ENCODE assay signal across 19 cellular contexts in the genomic region with DNA sequence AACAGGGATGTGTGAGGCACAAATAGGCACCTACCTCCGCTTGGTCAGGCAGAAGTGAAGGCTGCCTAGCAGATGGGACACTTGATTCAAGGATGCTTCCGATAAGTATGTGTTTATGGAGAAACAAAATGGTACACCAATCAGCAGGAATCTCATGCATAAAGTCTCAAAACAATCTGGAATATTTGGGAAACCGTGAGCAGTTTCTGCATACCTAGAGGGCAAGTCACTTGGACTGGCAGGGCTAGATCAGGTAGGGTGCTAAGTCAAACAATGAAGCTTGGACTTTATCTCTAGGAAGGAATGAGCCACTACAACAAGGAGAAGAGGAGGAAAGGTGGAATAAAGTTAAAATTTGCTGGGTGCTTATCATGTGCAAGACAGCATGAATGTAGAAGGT.
"Had no signal": no experiment of that assay in that cellular context is flagged by ENCODE, and none has a peak within 500 bp of the region (broad histone marks: within the 10 kb centered on the region; RNA-seq: fewer than 3 reads in every experiment).

No MANE protein-coding gene starts in this region.

- H3K4me3 ChIP-seq: esophagus muscularis mucosa, gastroesophageal sphincter, lung, psoas muscle, spleen, testis, transverse colon had no signal

- H3K36me3 ChIP-seq: esophagus muscularis mucosa, gastroesophageal sphincter, spleen, transverse colon had no signal

- H3K27ac Mint-ChIP-seq: natural killer cell treated with Interleukin-12 subunit alpha and Interleukin-12 subunit beta and Interleukin-15 and Interleukin-18, amount 100 ng/mL, for 72 hours; stimulated activated naive B cell treated with anti-CD40 and anti-IgM and Interleukin-4, amounts not matched to agents 10 μg/mL and 1 μg/mL and 100 μg/mL, for 72 hours; stimulated activated naive CD8-positive, alpha-beta T cell treated with anti-CD3 and anti-CD28 coated beads, Interleukin-15, amount 100 ng/mL, for 72 hours had no signal

- DNase-seq: effector memory CD4-positive, alpha-beta T cell; immature natural killer cell; left colon; left ventricle myocardium superior; mesenchymal stem cell; midbrain; psoas muscle; spleen; stimulated activated CD4-positive, alpha-beta T cell treated with anti-CD3 and anti-CD28 coated beads, Interleukin-15, amount 100 ng/mL, for 24 hours; stimulated activated CD4-positive, alpha-beta T cell treated with anti-CD3 and anti-CD28 coated beads, Interleukin-1b, Interleukin-23, amount 100 ng/mL, for 48 hours; stimulated activated CD4-positive, alpha-beta T cell treated with anti-CD3 and anti-CD28 coated beads, Interleukin-4, amount 100 ng/mL, for 4 hours; stimulated activated naive B cell treated with anti-CD40 and anti-IgM and Interleukin-4, amounts not matched to agents 10 μg/mL and 1 μg/mL and 100 μg/mL, for 72 hours; stimulated activated naive CD8-positive, alpha-beta T cell treated with anti-CD3 and anti-CD28 coated beads, Interleukin-15, amount 100 ng/mL, for 72 hours; testis; transverse colon had no signal

- H3K36me3 Mint-ChIP-seq: natural killer cell treated with Interleukin-12 subunit alpha and Interleukin-12 subunit beta and Interleukin-15 and Interleukin-18, amount 100 ng/mL, for 72 hours; stimulated activated naive B cell treated with anti-CD40 and anti-IgM and Interleukin-4, amounts not matched to agents 10 μg/mL and 1 μg/mL and 100 μg/mL, for 72 hours had no signal

- H3K27me3 ChIP-seq: esophagus muscularis mucosa, gastroesophageal sphincter, testis, transverse colon had no signal

- H3K27ac ChIP-seq: esophagus muscularis mucosa, gastroesophageal sphincter, psoas muscle, spleen, testis, transverse colon had no signal

- H3K4me3 Mint-ChIP-seq: immature natural killer cell; natural killer cell treated with Interleukin-12 subunit alpha and Interleukin-12 subunit beta and Interleukin-15 and Interleukin-18, amount 100 ng/mL, for 72 hours; stimulated activated naive B cell treated with anti-CD40 and anti-IgM and Interleukin-4, amounts not matched to agents 10 μg/mL and 1 μg/mL and 100 μg/mL, for 72 hours; stimulated activated naive CD8-positive, alpha-beta T cell treated with anti-CD3 and anti-CD28 coated beads, Interleukin-15, amount 100 ng/mL, for 72 hours had no signal

- H3K9me3 ChIP-seq: esophagus muscularis mucosa, gastroesophageal sphincter, psoas muscle, spleen, testis, transverse colon had no signal

- H3K9me3 Mint-ChIP-seq: immature natural killer cell; natural killer cell treated with Interleukin-12 subunit alpha and Interleukin-12 subunit beta and Interleukin-15 and Interleukin-18, amount 100 ng/mL, for 72 hours; stimulated activated naive B cell treated with anti-CD40 and anti-IgM and Interleukin-4, amounts not matched to agents 10 μg/mL and 1 μg/mL and 100 μg/mL, for 72 hours; stimulated activated naive CD8-positive, alpha-beta T cell treated with anti-CD3 and anti-CD28 coated beads, Interleukin-15, amount 100 ng/mL, for 72 hours had no signal

- H3K4me1 ChIP-seq: psoas muscle, testis had no signal
